13 cellular contexts compared by ENCODE assay signal in genomic region chr7:155935726-155936125, GRCh38.
DNase-seq lines count a peak whose midpoint lies in the region; TF ChIP-seq lines count a peak whose summit lies in the region.
"Had no signal": no experiment of that assay in that cellular context is flagged by ENCODE, and none has a peak within 500 bp of the region (broad histone marks: within the 10 kb centered on the region; RNA-seq: fewer than 3 reads in every experiment).

No MANE protein-coding gene starts in this region.

- TF ChIP-seq EP300 in stomach (IDR thresholded peaks at IDR 0.05) = no peak

- TF ChIP-seq POLR2A in stomach (IDR thresholded peaks at IDR 0.05) = no peak

- WGBS in stomach, 5 donors = 63 to 83% (median 68%) methylated on average over 5 of the region's 5 CpGs

- intact Hi-C loops in stomach (cut with DNase I; ENCODE audit: low total_unique reads) = no loop called here

- H3K9me3 ChIP-seq in stomach = peaks cover 0 to 2% (median 0%) of the 10 kb centered on the region in 4 donors

- H3K36me3 ChIP-seq in stomach = no peaks in the 10 kb centered on the region
- H3K36me3 ChIP-seq: BLaER1 treated with 17β-estradiol and CSF1 and Interleukin-3, amounts not matched to agents 10 nM and 100 nM had no signal

- no peak overlapping the region for H3K27ac ChIP-seq in stomach
- H3K27ac ChIP-seq: BLaER1 treated with 17β-estradiol and CSF1 and Interleukin-3, amounts not matched to agents 10 nM and 100 nM had no signal

- no peaks in the 10 kb centered on the region for H3K4me1 ChIP-seq in stomach
- H3K4me1 ChIP-seq: BLaER1 treated with 17β-estradiol and CSF1 and Interleukin-3, amounts not matched to agents 10 nM and 100 nM had no signal

- no peak for TF ChIP-seq CTCF in stomach (IDR thresholded peaks at IDR 0.05)

- no peak overlapping the region for H3K4me3 ChIP-seq in stomach
- H3K4me3 ChIP-seq: BLaER1 treated with 17β-estradiol and CSF1 and Interleukin-3, amounts not matched to agents 10 nM and 100 nM had no signal

- DNase-seq in activated CD8-positive, alpha-beta memory T cell treated with anti-CD3 and anti-CD28 coated beads, Interleukin-2, amount 50 U/mL, for 48 hours = peak; percentile 34
- no peak for DNase-seq in activated CD8-positive, alpha-beta memory T cell treated with anti-CD3 and anti-CD28 coated beads, Interleukin-2, amount 50 U/mL, for 4 hours
- DNase-seq in mesenteric fat pad (ENCODE audit: low spot score) = peak; percentile 84
- DNase-seq in stomach = peak; percentile 20
- no peak for DNase-seq in NCI-H510A (lab: John Stamatoyannopoulos, UW)
- no peak for DNase-seq in stimulated activated CD4-positive, alpha-beta T cell treated with anti-CD3 and anti-CD28 coated beads, Interleukin-2, amount 100 ng/mL, for 48 hours
- DNase-seq in RKO (ENCODE audit: low spot score) = no peak
- DNase-seq: 8988T; Calu3; CD8-positive, alpha-beta T cell; DMS79 treated with DMSO at 0.1 percent for 48 hours; H9 had no signal

- H3K27me3 ChIP-seq in stomach = peaks cover 0 to 9% (median 0%) of the 10 kb centered on the region in 3 donors
- H3K27me3 ChIP-seq: BLaER1 treated with 17β-estradiol and CSF1 and Interleukin-3, amounts not matched to agents 10 nM and 100 nM had no signal

Comparison
In these comparisons a context has a peak if more than half of its experiments do, and no peak if none do; other contexts are left out.
1. DNase-seq: peak in activated CD8-positive, alpha-beta memory T cell treated with anti-CD3 and anti-CD28 coated beads, Interleukin-2, amount 50 U/mL, for 48 hours (single experiment), mesenteric fat pad (single experiment) and stomach (single experiment); none in activated CD8-positive, alpha-beta memory T cell treated with anti-CD3 and anti-CD28 coated beads, Interleukin-2, amount 50 U/mL, for 4 hours (single experiment), NCI-H510A (single experiment), stimulated activated CD4-positive, alpha-beta T cell treated with anti-CD3 and anti-CD28 coated beads, Interleukin-2, amount 100 ng/mL, for 48 hours (0 of 2) and RKO (single experiment).